In genomic region chr1:23483327-23484252, GRCh38 we compare ENCODE assay signal across 1 cellular context.
A peak's percentile ranks its signal among the peaks of the same experiment; 100 is the strongest.
TF ChIP-seq lines count a peak whose summit lies in the region.

Gene ASAP3 (minus strand): TSS chr1:23484179. CDS start chr1:23484133, 46 bp downstream.

TF ChIP-seq in HEK293, 187 proteins besides CTCF, POLR2A, EP300 and RAD21 (continued from another document and continues in another):
- TF ChIP-seq ZSCAN4 (tag by site-specific recombination; IDR thresholded peaks at IDR 0.05) (no peak), ZNF280D (tag by site-specific recombination; IDR thresholded peaks at IDR 0.05) (no peak), ZNF571 (tag by site-specific recombination; IDR thresholded peaks at IDR 0.05) (no peak), ZNF610 (tag by site-specific recombination; IDR thresholded peaks at IDR 0.05; ENCODE audit: borderline replicate concordance) (no peak), ZFP37 (tag by site-specific recombination; IDR thresholded peaks at IDR 0.05) (no peak), ZNF585B (tag by site-specific recombination; IDR thresholded peaks at IDR 0.05) (no peak), ZNF140 (tag by site-specific recombination; IDR thresholded peaks at IDR 0.05) (no peak), IKZF3 (tag by site-specific recombination; IDR thresholded peaks at IDR 0.05) (no peak), ZNF169 (tag by site-specific recombination; IDR thresholded peaks at IDR 0.05) (no peak), ZNF114 (tag by site-specific recombination; IDR thresholded peaks at IDR 0.05) (no peak), ZNF837 (tag by site-specific recombination; IDR thresholded peaks at IDR 0.05) (no peak), ZNF121 (tag by site-specific recombination; IDR thresholded peaks at IDR 0.05) (no peak), GLI4 (tag by site-specific recombination; IDR thresholded peaks at IDR 0.05) (no peak), ZNF354C (tag by site-specific recombination; IDR thresholded peaks at IDR 0.05; ENCODE audit: borderline replicate concordance, low read depth) (no peak), ZNF341 (tag by site-specific recombination; IDR thresholded peaks at IDR 0.05; ENCODE audit: low read depth) (peak; percentile 82), ZNF19 (tag by site-specific recombination; IDR thresholded peaks at IDR 0.05; ENCODE audit: low read depth) (no peak), ZNF530 (tag by site-specific recombination; IDR thresholded peaks at IDR 0.05; ENCODE audit: low read depth) (no peak), ZNF155 (tag by site-specific recombination; IDR thresholded peaks at IDR 0.05) (no peak), ZNF184 (tag by site-specific recombination; IDR thresholded peaks at IDR 0.05) (no peak), ZNF433 (tag by site-specific recombination; IDR thresholded peaks at IDR 0.05; ENCODE audit: low read depth) (no peak), ZNF37A (tag by site-specific recombination; IDR thresholded peaks at IDR 0.05) (no peak), ZBTB21 (tag by site-specific recombination; IDR thresholded peaks at IDR 0.05) (no peak), ZNF473 (tag by site-specific recombination; IDR thresholded peaks at IDR 0.05) (no peak), AEBP2 (tag by site-specific recombination; IDR thresholded peaks at IDR 0.05; ENCODE audit: borderline replicate concordance) (no peak), ZNF202 (tag by site-specific recombination; IDR thresholded peaks at IDR 0.05; ENCODE audit: borderline replicate concordance) (no peak), ZNF2 (tag by site-specific recombination; IDR thresholded peaks at IDR 0.05) (no peak), ZBTB17 (tag by site-specific recombination; IDR thresholded peaks at IDR 0.05) (no peak), ZNF843 (tag by site-specific recombination; IDR thresholded peaks at IDR 0.05) (no peak), ZNF580 (tag by site-specific recombination; IDR thresholded peaks at IDR 0.05) (no peak), KLF1 (tag by site-specific recombination; IDR thresholded peaks at IDR 0.05) (no peak), ZNF274 (IDR thresholded peaks at IDR 0.05; ENCODE audit: low read length) (no peak), ZNF274 (tag by site-specific recombination; IDR thresholded peaks at IDR 0.05; ENCODE audit: borderline replicate concordance) (no peak), ZBTB44 (tag by site-specific recombination; IDR thresholded peaks at IDR 0.05) (no peak), ZNF768 (tag by site-specific recombination; IDR thresholded peaks at IDR 0.05) (no peak), ZEB2 (tag by site-specific recombination; IDR thresholded peaks at IDR 0.05) (0 out of 2 replicates have a peak, but pooled peaks have one; percentile 44), PRDM4 (tag by site-specific recombination; IDR thresholded peaks at IDR 0.05) (no peak), ZBTB8A (tag by site-specific recombination; IDR thresholded peaks at IDR 0.05) (peak; percentile 30; the same call in 1 of the 2 replicates), MZF1 (tag by site-specific recombination; IDR thresholded peaks at IDR 0.05; ENCODE audit: borderline replicate concordance) (no peak), OSR2 (tag by site-specific recombination; IDR thresholded peaks at IDR 0.05) (no peak), ZNF221 (tag by site-specific recombination; IDR thresholded peaks at IDR 0.05; ENCODE audit: borderline replicate concordance) (no peak), KLF9 (tag by site-specific recombination; IDR thresholded peaks at IDR 0.05; ENCODE audit: low read depth) (no peak), PRDM10 (tag by site-specific recombination; IDR thresholded peaks at IDR 0.05) (peak; percentile 40; the same call in 1 of the 2 replicates), ZNF175 (tag by site-specific recombination; IDR thresholded peaks at IDR 0.05) (no peak), ZNF280C (tag by site-specific recombination; IDR thresholded peaks at IDR 0.05) (no peak), PRDM6 (tag by site-specific recombination; IDR thresholded peaks at IDR 0.05) (no peak), ZNF639 (tag by site-specific recombination; IDR thresholded peaks at IDR 0.05) (no peak)
